Comparison of ENCODE assay signal across 8 cellular contexts in the genomic region with DNA sequence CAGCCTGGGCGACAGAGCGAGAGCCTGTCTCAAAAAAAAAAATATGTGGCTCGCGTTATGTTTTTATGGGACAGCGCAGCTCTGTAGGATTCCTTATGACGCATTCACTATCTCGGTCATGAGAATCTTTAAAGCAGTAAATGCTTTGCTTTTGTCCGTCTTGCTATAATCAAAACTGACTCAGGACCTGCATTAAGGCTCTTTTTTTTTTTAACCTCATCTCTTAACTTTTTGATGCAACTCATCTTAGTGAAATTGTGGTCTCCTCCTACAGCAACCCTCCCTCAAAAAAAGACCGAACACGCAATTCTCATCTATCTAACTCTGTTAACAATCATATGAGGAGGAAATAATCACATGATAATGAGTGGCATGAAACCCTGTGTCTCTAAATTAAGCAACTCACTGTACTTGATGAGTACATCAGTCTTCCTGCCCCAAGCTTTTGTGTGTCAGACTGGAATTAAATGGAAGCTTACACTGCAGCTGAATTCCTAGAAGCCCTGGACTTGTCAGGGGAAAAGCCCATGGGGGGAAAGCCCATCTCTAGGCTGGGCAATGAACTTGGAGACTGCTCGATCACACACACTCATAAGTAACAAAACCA. TPM values are rescaled to one million over a fixed set of nuclear protein-coding genes. Genes with fewer than 3 reads are reported as not detected.
A peak's percentile ranks its signal among the peaks of the same experiment; 100 is the strongest.
DNase-seq lines count a peak whose midpoint lies in the region; ATAC-seq and TF ChIP-seq lines count a peak whose summit lies in the region.

No MANE protein-coding gene starts in this region.

- H3K4me3 ChIP-seq in right atrium auricular region: no peak overlapping the region
- no peak overlapping the region for H3K4me3 ChIP-seq in upper lobe of right lung

- no peak for DNase-seq in right atrium auricular region (ENCODE audit: low spot score)
- DNase-seq in Right ventricle myocardium inferior (ENCODE audit: missing footprints): no peak
- no peak for DNase-seq in activated naive CD4-positive, alpha-beta T cell treated with anti-CD3 and anti-CD28 coated beads, Interleukin-2, amount 50 U/mL, for 72 hours (ENCODE audit: low spot score in 2 of 2)
- peak; percentile 25 for DNase-seq in kidney glomerular epithelial cell (lab: John Stamatoyannopoulos, UW)
- DNase-seq in upper lobe of right lung: no peak
- no peak for DNase-seq in NK-92 (lab: John Stamatoyannopoulos, UW; ENCODE audit: unreplicated experiment)
- DNase-seq in dedifferentiated amniotic fluid mesenchymal stem cell (ENCODE audit: extremely low spot score): no peak

- intact Hi-C loops in Right ventricle myocardium inferior (cut with DNase I) (no loop called here), upper lobe of right lung (cut with DNase I) (no loop called here)

- peaks cover 6% of the 10 kb centered on the region for H3K36me3 ChIP-seq in right atrium auricular region
- peaks cover 13% of the 10 kb centered on the region for H3K36me3 ChIP-seq in upper lobe of right lung

- TF ChIP-seq CTCF in right atrium auricular region (IDR thresholded peaks at IDR 0.05) (no peak), upper lobe of right lung (IDR thresholded peaks at IDR 0.05) (no peak)

- H3K27ac ChIP-seq in right atrium auricular region (peak overlapping the region; percentile 67 to 69), upper lobe of right lung (peak overlapping the region; percentile 80)

- peak overlapping the region; percentile 12 to 83 for H3K27ac Mint-ChIP-seq in activated naive CD4-positive, alpha-beta T cell treated with anti-CD3 and anti-CD28 coated beads, Interleukin-2, amount 50 U/mL, for 72 hours

- no peaks in the 10 kb centered on the region for H3K27me3 ChIP-seq in right atrium auricular region
- no peaks in the 10 kb centered on the region for H3K27me3 ChIP-seq in upper lobe of right lung

- peaks cover 0 to 17% of the 10 kb centered on the region in 2 donors for H3K36me3 Mint-ChIP-seq in activated naive CD4-positive, alpha-beta T cell treated with anti-CD3 and anti-CD28 coated beads, Interleukin-2, amount 50 U/mL, for 72 hours

- no peaks in the 10 kb centered on the region for H3K9me3 Mint-ChIP-seq in activated naive CD4-positive, alpha-beta T cell treated with anti-CD3 and anti-CD28 coated beads, Interleukin-2, amount 50 U/mL, for 72 hours

- H3K9me3 ChIP-seq in right atrium auricular region (no peaks in the 10 kb centered on the region), upper lobe of right lung (no peaks in the 10 kb centered on the region)

- ATAC-seq in Right ventricle myocardium inferior: no peak
- ATAC-seq in activated naive CD4-positive, alpha-beta T cell treated with anti-CD3 and anti-CD28 coated beads, Interleukin-2, amount 50 U/mL, for 72 hours: peak; percentile 39 to 42
- peak; percentile 3 for ATAC-seq in upper lobe of right lung
- ATAC-seq in HG02970 (IDR thresholded peaks at IDR 0.05; ENCODE audit: low FRiP score, unreplicated experiment): no peak

- H3K4me1 ChIP-seq in right atrium auricular region (peaks cover 0 to 22% of the 10 kb centered on the region in 2 donors), upper lobe of right lung (peaks cover 32% of the 10 kb centered on the region)

RNA-seq across cellular contexts. Expression of a gene that starts 4.3 kb away (rescaled TPM):
- total RNA-seq in right atrium auricular region (10 to 100 TPM; 21.8 to 21.9 TPM), Right ventricle myocardium inferior (4.7 TPM), upper lobe of right lung (55.8 TPM)
- 10 to 100 TPM; 15.5 to 17.9 TPM for total RNA-seq in activated naive CD4-positive, alpha-beta T cell treated with anti-CD3 and anti-CD28 coated beads, Interleukin-2, amount 50 U/mL, for 72 hours

Comparison
In these comparisons a context has a peak if more than half of its experiments do, and no peak if none do; other contexts are left out.
1. ATAC-seq: peak in activated naive CD4-positive, alpha-beta T cell treated with anti-CD3 and anti-CD28 coated beads, Interleukin-2, amount 50 U/mL, for 72 hours (2 of 2) and upper lobe of right lung (single experiment); none in Right ventricle myocardium inferior (single experiment) and HG02970 (single experiment).